In the genomic region with DNA sequence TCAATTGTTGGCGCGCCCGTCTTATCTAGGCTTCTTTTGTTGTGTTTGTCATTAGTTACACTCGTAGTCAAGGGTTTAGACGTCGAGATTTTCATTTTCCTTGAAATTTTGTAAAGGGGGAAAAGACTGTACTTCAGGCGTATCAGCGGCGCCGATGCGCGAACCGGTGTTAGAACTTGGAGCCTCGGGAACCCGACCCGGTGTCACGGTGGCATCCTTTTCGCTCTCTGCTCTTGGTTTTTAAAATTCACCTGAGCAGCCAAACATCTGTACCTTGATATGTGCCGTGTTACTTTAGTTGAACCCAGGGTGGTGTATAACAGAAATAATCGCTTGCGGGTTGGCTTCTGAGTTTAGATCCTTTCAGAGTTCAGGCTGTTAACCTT, we compare ENCODE assay signal across 8 cellular contexts. TPM values are rescaled to one million over a fixed set of nuclear protein-coding genes. Genes with fewer than 3 reads are reported as not detected.
DNase-seq lines count a peak whose midpoint lies in the region; ATAC-seq and TF ChIP-seq lines count a peak whose summit lies in the region.

No MANE protein-coding gene starts in this region.

- H3K9me3 ChIP-seq in A673 (ENCODE audit: low read depth, low read length, poor library complexity, severe bottlenecking) (no peaks in the 10 kb centered on the region), HUES64 (ENCODE audit: insufficient read depth, low read depth, low read length) (no peaks in the 10 kb centered on the region), body of pancreas (no peaks in the 10 kb centered on the region), mesodermal cell (ENCODE audit: control insufficient read depth, low read length) (no peaks in the 10 kb centered on the region)

- H3K9ac ChIP-seq in HUES64 (ENCODE audit: low read depth, low read length) = peak overlapping the region; percentile 71

- POLR2A ChIA-PET in A673 (lab: Charles Lee; ENCODE audit: low non-redundant PET) (no interaction called here), GM10248 (lab: Yijun Ruan, JAX) (no interaction called here)

- TF ChIP-seq CTCF in A673 (conservative IDR thresholded peaks at IDR 0.05; ENCODE audit: low read depth, low read length) = no peak
- TF ChIP-seq CTCF in body of pancreas (IDR thresholded peaks at IDR 0.05) = no peak
- TF ChIP-seq CTCF in GM10248 (IDR thresholded peaks at IDR 0.05; ENCODE audit: control extremely low read depth, extremely low read depth, low read depth, missing control alignments) = no peak

- no peak for TF ChIP-seq POLR2A in body of pancreas (IDR thresholded peaks at IDR 0.05)

- H3K27ac ChIP-seq in A673 (ENCODE audit: low read depth, low read length, poor library complexity, severe bottlenecking) (peak overlapping the region; percentile 87), HUES64 (ENCODE audit: low read depth, low read length) (no peak overlapping the region), body of pancreas (peak overlapping the region in 3 of 4 donors; percentile 73 to 94 (median 92)), mesodermal cell (ENCODE audit: low read depth, low read length, severe bottlenecking) (no peak overlapping the region)

- H3K4me3 ChIP-seq in A673 (ENCODE audit: low read depth, low read length, poor library complexity, severe bottlenecking) (peak overlapping the region; percentile 76), HUES64 (ENCODE audit: low read length) (peak overlapping the region; percentile 76), body of pancreas (peak overlapping the region; percentile 86 to 98), mesodermal cell (ENCODE audit: extremely low read depth, insufficient read depth, low read length, poor library complexity, severe bottlenecking) (peak overlapping the region; percentile 84)

- CTCF ChIA-PET in A673 (lab: Charles Lee) (no interaction called here), GM10248 (lab: Yijun Ruan, JAX) (interaction anchor here (1.7 to 14.2 kb wide), 3 partner anchors 12 to 36 kb away, joined by 6 to 178 read pairs (median 46); no protein-coding TSS in a partner anchor)

- intact Hi-C loops in A673 (cut with micrococcal nuclease; ENCODE audit: unreplicated experiment) = loop anchor here (10.0 kb wide), 2 partner anchors 631 to 679 kb away; a partner anchor contains a TSS
- intact Hi-C loops in body of pancreas (cut with DNase I) = no loop called here

- BruUV-seq in A673 (replicated peaks; lab: Mats Ljungman, UMichigan) = no TSS peak

- DNase-seq in A673 (ENCODE audit: low spot score) (peak; percentile 22), body of pancreas (no peak), inferior parietal cortex (ENCODE audit: extremely low spot score) (no peak), iPS-NIHi7 (ENCODE audit: extremely low spot score) (no peak), GM10248 (ENCODE audit: extremely low spot score) (no peak)

- ATAC-seq in body of pancreas = no peak
- no peak for ATAC-seq in activated CD4-positive, CD25-positive, alpha-beta regulatory T cell treated with anti-CD3 and anti-CD28 coated beads, Interleukin-2, amount 50 U/mL, for 24 hours

- no peaks in the 10 kb centered on the region for H3K27me3 ChIP-seq in A673 (replicated peaks; ENCODE audit: insufficient read depth, low read depth, low read length, poor library complexity)
- H3K27me3 ChIP-seq in HUES64 (ENCODE audit: insufficient read depth, low read length) = peaks cover 18% of the 10 kb centered on the region
- no peaks in the 10 kb centered on the region for H3K27me3 ChIP-seq in body of pancreas

- 7% methylated on average over 21 of the region's 21 CpGs for WGBS in HUES64
- WGBS in body of pancreas, 2 donors = 0 to 1% methylated on average over 20 to 21 of the region's 21 CpGs
- 7 to 10% methylated on average over 19 to 20 of the region's 21 CpGs for WGBS in mesodermal cell (ENCODE audit: insufficient coverage in 2 of 2), 2 experiments

- H3K4me1 ChIP-seq in A673 (ENCODE audit: insufficient read depth, low read length, poor library complexity, severe bottlenecking) (peaks cover 10% of the 10 kb centered on the region), HUES64 (ENCODE audit: insufficient read depth, low read length) (peaks cover 6% of the 10 kb centered on the region; the same call in 1 of the 2 replicates), body of pancreas (peaks cover 24% of the 10 kb centered on the region), mesodermal cell (ENCODE audit: control insufficient read depth, insufficient read depth, low read length, poor library complexity, severe bottlenecking) (peaks cover 8% of the 10 kb centered on the region)

- no peaks in the 10 kb centered on the region for H3K36me3 ChIP-seq in A673 (ENCODE audit: insufficient read depth, low read length, poor library complexity, severe bottlenecking)
- peaks cover 21% of the 10 kb centered on the region for H3K36me3 ChIP-seq in HUES64 (ENCODE audit: insufficient read depth, low read length)
- no peaks in the 10 kb centered on the region for H3K36me3 ChIP-seq in body of pancreas (replicated peaks in 1 of 2; ENCODE audit: insufficient read depth in 1 of 2, low read depth in 2 of 2)
- peaks cover 25% of the 10 kb centered on the region for H3K36me3 ChIP-seq in mesodermal cell (ENCODE audit: control insufficient read depth, insufficient read depth, low read length)

RNA-seq across cellular contexts. Expression of a gene that starts 0.6 kb away (rescaled TPM):
- total RNA-seq in A673 (2021) (38.1 and 39.8 TPM in 2 replicates), body of pancreas (10 to 100 TPM in 1 of 2 donors, 1 to 10 TPM in 1; 9.9 to 15.5 TPM)
- 14.4 TPM for polyA plus RNA-seq in HUES64 (2013, experiment 1 of 2)
- 13.2 TPM for polyA plus RNA-seq in HUES64 (2013, experiment 2 of 2)
- polyA plus RNA-seq in mesodermal cell (2013, experiment 1 of 2) = 24.8 TPM
- polyA plus RNA-seq in mesodermal cell (2013, experiment 2 of 2) = 21.2 TPM

RNA-seq across cellular contexts. Expression of a gene that starts 50.9 kb away (rescaled TPM):
- total RNA-seq in A673 (2021) = 34.7 and 35.8 TPM in 2 replicates
- 28.7 TPM for polyA plus RNA-seq in HUES64 (2013, experiment 1 of 2)
- polyA plus RNA-seq in HUES64 (2013, experiment 2 of 2) = 21.6 TPM
- total RNA-seq in body of pancreas = 10 to 100 TPM; 57.3 to 60.6 TPM
- 58.3 TPM for polyA plus RNA-seq in mesodermal cell (2013, experiment 1 of 2)
- polyA plus RNA-seq in mesodermal cell (2013, experiment 2 of 2) = 53.9 TPM

Comparison
In these comparisons a context has a peak if more than half of its experiments do, and no peak if none do; other contexts are left out.
1. H3K27ac ChIP-seq: peak in A673 (single experiment) and body of pancreas (3 of 4); none in HUES64 (single experiment) and mesodermal cell (single experiment).
2. Peak in every context shown above with its lines, with median percentiles within 50 percentile points of each other: H3K4me3 ChIP-seq.